1 cellular context compared by ENCODE assay signal in genomic region chr20:33663161-33664084, GRCh38.
A peak's percentile ranks its signal among the peaks of the same experiment; 100 is the strongest.
TF ChIP-seq lines count a peak whose summit lies in the region.

No MANE protein-coding gene starts in this region.

TF ChIP-seq in K562, 482 proteins besides CTCF, POLR2A, EP300 and RAD21 (continued from another document and continues in another):
- TF ChIP-seq OTX1 (CRISPR knock-in tag; IDR thresholded peaks at IDR 0.05) (peak; percentile 52; the same call in 1 of the 2 replicates), SRSF3 (IDR thresholded peaks at IDR 0.05; ENCODE audit: insufficient read depth, low read length) (no peak), CCAR2 (IDR thresholded peaks at IDR 0.05; ENCODE audit: low read depth, low read length) (no peak), ELK1 (CRISPR knock-in tag; IDR thresholded peaks at IDR 0.05) (no peak), ZNF311 (CRISPR knock-in tag; IDR thresholded peaks at IDR 0.05) (no peak), ZBTB34 (CRISPR knock-in tag; IDR thresholded peaks at IDR 0.05) (no peak), E2F8 (IDR thresholded peaks at IDR 0.05; ENCODE audit: low read depth, partially characterized antibody) (peak; percentile 38), LCOR (CRISPR knock-in tag; IDR thresholded peaks at IDR 0.05) (peak; percentile 11; the same call in 1 of the 2 replicates), MED1 (CRISPR knock-in tag; IDR thresholded peaks at IDR 0.05; ENCODE audit: borderline replicate concordance) (no peak), CEBPB (tag; IDR thresholded peaks at IDR 0.05) (no peak), IRF2 (CRISPR knock-in tag; IDR thresholded peaks at IDR 0.05) (no peak), CC2D1A (IDR thresholded peaks at IDR 0.05) (no peak), ATF6 (CRISPR knock-in tag; IDR thresholded peaks at IDR 0.05) (no peak), ELF2 (CRISPR knock-in tag; IDR thresholded peaks at IDR 0.05) (peak; percentile 68; the same call in 1 of the 2 replicates), POLR2AphosphoS2 (IDR thresholded peaks at IDR 0.05; ENCODE audit: low read length) (no peak; the same call in 1 of the 2 replicates), KDM4B (IDR thresholded peaks at IDR 0.05; ENCODE audit: borderline replicate concordance in 2 of 2, low read depth in 1 of 2) (no peak), RFX7 (CRISPR knock-in tag; IDR thresholded peaks at IDR 0.05) (no peak), ZFX (CRISPR knock-in tag; IDR thresholded peaks at IDR 0.05) (0 out of 2 replicates have a peak, but pooled peaks have one; percentile 57), ZFP30 (CRISPR knock-in tag; IDR thresholded peaks at IDR 0.05; ENCODE audit: borderline replicate concordance) (no peak), ADNP (tag; IDR thresholded peaks at IDR 0.05) (no peak), FOXP4 (CRISPR knock-in tag; IDR thresholded peaks at IDR 0.05; ENCODE audit: borderline replicate concordance) (no peak), MAX (CRISPR knock-in tag; IDR thresholded peaks at IDR 0.05) (no peak; the same call in 1 of the 2 replicates), NFYB (IDR thresholded peaks at IDR 0.05; ENCODE audit: extremely low read depth, insufficient read length) (no peak), POLR3G (IDR thresholded peaks at IDR 0.05; ENCODE audit: extremely low read depth, insufficient read length, insufficient replicate concordance) (no peak), POLR2H (tag; IDR thresholded peaks at IDR 0.05; ENCODE audit: low read depth) (peak; percentile 48; the same call in 1 of the 2 replicates), SRF (CRISPR knock-in tag; IDR thresholded peaks at IDR 0.05) (0 out of 4 replicates have a peak, but pooled peaks of 1 of the 2 experiments have one; percentile 21), ZNF318 (IDR thresholded peaks at IDR 0.05; ENCODE audit: borderline replicate concordance in 1 of 2, low read depth in 1 of 2) (no peak), KLF13 (tag; IDR thresholded peaks at IDR 0.05; ENCODE audit: borderline replicate concordance, low read depth) (no peak), FOXJ3 (CRISPR knock-in tag; IDR thresholded peaks at IDR 0.05) (no peak), ZBTB43 (CRISPR knock-in tag; IDR thresholded peaks at IDR 0.05) (no peak), BRF1 (IDR thresholded peaks at IDR 0.05; ENCODE audit: borderline replicate concordance, extremely low read depth, insufficient read length) (no peak), MCM7 (IDR thresholded peaks at IDR 0.05) (no peak), SFPQ (IDR thresholded peaks at IDR 0.05; ENCODE audit: low read depth, low read length) (no peak), GTF2E2 (tag; IDR thresholded peaks at IDR 0.05) (no peak), SMARCA5 (IDR thresholded peaks at IDR 0.05) (no peak), FOXK1 (CRISPR knock-in tag; IDR thresholded peaks at IDR 0.05; ENCODE audit: borderline replicate concordance) (no peak), ZNF3 (CRISPR knock-in tag; IDR thresholded peaks at IDR 0.05) (no peak), DACH1 (IDR thresholded peaks at IDR 0.05; ENCODE audit: partially characterized antibody) (no peak), HNRNPH1 (optimal IDR thresholded peaks at IDR 0.05; ENCODE audit: low read depth, low read length) (no peak), MIER1 (IDR thresholded peaks at IDR 0.05; ENCODE audit: low read depth) (no peak), POLR3A (IDR thresholded peaks at IDR 0.05; ENCODE audit: borderline replicate concordance, extremely low read depth, insufficient read depth, insufficient read length) (no peak)
